Comparison of ENCODE assay signal across 3 cellular contexts in the genomic region with DNA sequence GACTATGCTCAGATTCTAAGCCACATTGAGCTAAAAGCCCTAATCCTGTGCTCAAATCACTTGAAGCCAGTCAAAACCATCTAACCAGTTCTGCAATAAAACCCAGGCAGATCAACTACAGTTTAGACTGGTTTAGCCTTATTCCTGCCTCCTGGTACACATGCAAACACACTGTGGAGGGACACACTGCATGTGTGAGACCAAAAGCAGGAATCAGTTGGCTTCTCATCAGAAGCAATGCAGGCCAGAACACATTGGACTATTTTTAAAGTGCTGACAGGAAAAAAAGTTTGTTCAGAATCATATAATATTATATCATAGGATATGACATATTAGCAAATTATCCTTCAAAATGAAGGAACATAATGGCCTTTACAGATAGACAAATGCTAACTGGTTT.
TF ChIP-seq lines count a peak whose summit lies in the region.

No MANE protein-coding gene starts in this region.

TF ChIP-seq in SK-N-SH treated with all-trans-retinoic acid at 6 μM for 48 hours, 23 proteins besides CTCF, POLR2A, EP300 and RAD21:
- TF ChIP-seq ZNF70 (CRISPR knock-in tag; IDR thresholded peaks at IDR 0.05) (no peak), ISL1 (CRISPR knock-in tag; IDR thresholded peaks at IDR 0.05) (peak; percentile 40; the same call in 1 of the 2 replicates)

TF ChIP-seq in SK-N-SH, 30 proteins besides CTCF, POLR2A, EP300 and RAD21:
- TF ChIP-seq TCF12 (IDR thresholded peaks at IDR 0.05) (no peak), GABPA (IDR thresholded peaks at IDR 0.05; ENCODE audit: low read depth) (no peak), MXI1 (IDR thresholded peaks at IDR 0.05; ENCODE audit: low read depth, low read length) (no peak), EZH2phosphoT487 (IDR thresholded peaks at IDR 0.05; ENCODE audit: borderline replicate concordance, low read depth) (no peak), MEF2A (IDR thresholded peaks at IDR 0.05; ENCODE audit: borderline replicate concordance, low read depth) (no peak), RXRA (IDR thresholded peaks at IDR 0.05; ENCODE audit: borderline replicate concordance, low read depth) (no peak), FOSL2 (IDR thresholded peaks at IDR 0.05; ENCODE audit: borderline replicate concordance, low read depth) (no peak), YY1 (IDR thresholded peaks at IDR 0.05; ENCODE audit: low read depth) (no peak), TAF1 (IDR thresholded peaks at IDR 0.05; ENCODE audit: borderline replicate concordance, low read depth, low read length) (no peak), GATA2 (CRISPR knock-in tag; IDR thresholded peaks at IDR 0.05) (no peak)
- TF ChIP-seq, protein P1, sequence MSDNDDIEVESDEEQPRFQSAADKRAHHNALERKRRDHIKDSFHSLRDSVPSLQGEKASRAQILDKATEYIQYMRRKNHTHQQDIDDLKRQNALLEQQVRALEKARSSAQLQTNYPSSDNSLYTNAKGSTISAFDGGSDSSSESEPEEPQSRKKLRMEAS (IDR thresholded peaks at IDR 0.05; ENCODE audit: low read depth), result no peak
- TF ChIP-seq, protein P2, sequence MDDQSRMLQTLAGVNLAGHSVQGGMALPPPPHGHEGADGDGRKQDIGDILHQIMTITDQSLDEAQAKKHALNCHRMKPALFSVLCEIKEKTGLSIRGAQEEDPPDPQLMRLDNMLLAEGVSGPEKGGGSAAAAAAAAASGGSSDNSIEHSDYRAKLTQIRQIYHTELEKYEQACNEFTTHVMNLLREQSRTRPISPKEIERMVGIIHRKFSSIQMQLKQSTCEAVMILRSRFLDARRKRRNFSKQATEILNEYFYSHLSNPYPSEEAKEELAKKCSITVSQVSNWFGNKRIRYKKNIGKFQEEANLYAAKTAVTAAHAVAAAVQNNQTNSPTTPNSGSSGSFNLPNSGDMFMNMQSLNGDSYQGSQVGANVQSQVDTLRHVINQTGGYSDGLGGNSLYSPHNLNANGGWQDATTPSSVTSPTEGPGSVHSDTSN (IDR thresholded peaks at IDR 0.05), result no peak
- TF ChIP-seq, protein P3, sequence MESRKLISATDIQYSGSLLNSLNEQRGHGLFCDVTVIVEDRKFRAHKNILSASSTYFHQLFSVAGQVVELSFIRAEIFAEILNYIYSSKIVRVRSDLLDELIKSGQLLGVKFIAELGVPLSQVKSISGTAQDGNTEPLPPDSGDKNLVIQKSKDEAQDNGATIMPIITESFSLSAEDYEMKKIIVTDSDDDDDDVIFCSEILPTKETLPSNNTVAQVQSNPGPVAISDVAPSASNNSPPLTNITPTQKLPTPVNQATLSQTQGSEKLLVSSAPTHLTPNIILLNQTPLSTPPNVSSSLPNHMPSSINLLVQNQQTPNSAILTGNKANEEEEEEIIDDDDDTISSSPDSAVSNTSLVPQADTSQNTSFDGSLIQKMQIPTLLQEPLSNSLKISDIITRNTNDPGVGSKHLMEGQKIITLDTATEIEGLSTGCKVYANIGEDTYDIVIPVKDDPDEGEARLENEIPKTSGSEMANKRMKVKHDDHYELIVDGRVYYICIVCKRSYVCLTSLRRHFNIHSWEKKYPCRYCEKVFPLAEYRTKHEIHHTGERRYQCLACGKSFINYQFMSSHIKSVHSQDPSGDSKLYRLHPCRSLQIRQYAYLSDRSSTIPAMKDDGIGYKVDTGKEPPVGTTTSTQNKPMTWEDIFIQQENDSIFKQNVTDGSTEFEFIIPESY (IDR thresholded peaks at IDR 0.05; ENCODE audit: borderline replicate concordance, low read depth), result no peak
- TF ChIP-seq, protein P4, sequence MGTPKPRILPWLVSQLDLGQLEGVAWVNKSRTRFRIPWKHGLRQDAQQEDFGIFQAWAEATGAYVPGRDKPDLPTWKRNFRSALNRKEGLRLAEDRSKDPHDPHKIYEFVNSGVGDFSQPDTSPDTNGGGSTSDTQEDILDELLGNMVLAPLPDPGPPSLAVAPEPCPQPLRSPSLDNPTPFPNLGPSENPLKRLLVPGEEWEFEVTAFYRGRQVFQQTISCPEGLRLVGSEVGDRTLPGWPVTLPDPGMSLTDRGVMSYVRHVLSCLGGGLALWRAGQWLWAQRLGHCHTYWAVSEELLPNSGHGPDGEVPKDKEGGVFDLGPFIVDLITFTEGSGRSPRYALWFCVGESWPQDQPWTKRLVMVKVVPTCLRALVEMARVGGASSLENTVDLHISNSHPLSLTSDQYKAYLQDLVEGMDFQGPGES (IDR thresholded peaks at IDR 0.05; ENCODE audit: low read depth, low read length), result no peak
- TF ChIP-seq, protein P5, sequence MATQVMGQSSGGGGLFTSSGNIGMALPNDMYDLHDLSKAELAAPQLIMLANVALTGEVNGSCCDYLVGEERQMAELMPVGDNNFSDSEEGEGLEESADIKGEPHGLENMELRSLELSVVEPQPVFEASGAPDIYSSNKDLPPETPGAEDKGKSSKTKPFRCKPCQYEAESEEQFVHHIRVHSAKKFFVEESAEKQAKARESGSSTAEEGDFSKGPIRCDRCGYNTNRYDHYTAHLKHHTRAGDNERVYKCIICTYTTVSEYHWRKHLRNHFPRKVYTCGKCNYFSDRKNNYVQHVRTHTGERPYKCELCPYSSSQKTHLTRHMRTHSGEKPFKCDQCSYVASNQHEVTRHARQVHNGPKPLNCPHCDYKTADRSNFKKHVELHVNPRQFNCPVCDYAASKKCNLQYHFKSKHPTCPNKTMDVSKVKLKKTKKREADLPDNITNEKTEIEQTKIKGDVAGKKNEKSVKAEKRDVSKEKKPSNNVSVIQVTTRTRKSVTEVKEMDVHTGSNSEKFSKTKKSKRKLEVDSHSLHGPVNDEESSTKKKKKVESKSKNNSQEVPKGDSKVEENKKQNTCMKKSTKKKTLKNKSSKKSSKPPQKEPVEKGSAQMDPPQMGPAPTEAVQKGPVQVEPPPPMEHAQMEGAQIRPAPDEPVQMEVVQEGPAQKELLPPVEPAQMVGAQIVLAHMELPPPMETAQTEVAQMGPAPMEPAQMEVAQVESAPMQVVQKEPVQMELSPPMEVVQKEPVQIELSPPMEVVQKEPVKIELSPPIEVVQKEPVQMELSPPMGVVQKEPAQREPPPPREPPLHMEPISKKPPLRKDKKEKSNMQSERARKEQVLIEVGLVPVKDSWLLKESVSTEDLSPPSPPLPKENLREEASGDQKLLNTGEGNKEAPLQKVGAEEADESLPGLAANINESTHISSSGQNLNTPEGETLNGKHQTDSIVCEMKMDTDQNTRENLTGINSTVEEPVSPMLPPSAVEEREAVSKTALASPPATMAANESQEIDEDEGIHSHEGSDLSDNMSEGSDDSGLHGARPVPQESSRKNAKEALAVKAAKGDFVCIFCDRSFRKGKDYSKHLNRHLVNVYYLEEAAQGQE (IDR thresholded peaks at IDR 0.05; ENCODE audit: low read depth, low read length), result no peak

TF ChIP-seq in H1, 55 proteins besides CTCF, POLR2A, EP300 and RAD21:
- TF ChIP-seq GTF2F1 (IDR thresholded peaks at IDR 0.05; ENCODE audit: borderline replicate concordance, low read depth, low read length), result no peak
- no peak for TF ChIP-seq TCF12 (IDR thresholded peaks at IDR 0.05; ENCODE audit: low read depth, low read length)
- TF ChIP-seq RBBP5 (IDR thresholded peaks at IDR 0.05; ENCODE audit: borderline replicate concordance, low read depth, low read length), result no peak
- TF ChIP-seq EZH2 (IDR thresholded peaks at IDR 0.05; ENCODE audit: low read depth, low read length, severe bottlenecking), result no peak
- TF ChIP-seq SAP30 (IDR thresholded peaks at IDR 0.05; ENCODE audit: insufficient read depth, insufficient replicate concordance, low read length), result no peak
- no peak for TF ChIP-seq YY1 (IDR thresholded peaks at IDR 0.05; ENCODE audit: low read depth, low read length)
- TF ChIP-seq CBX8 (IDR thresholded peaks at IDR 0.05; ENCODE audit: borderline replicate concordance, low read depth, low read length), result no peak
- no peak for TF ChIP-seq KDM1A (IDR thresholded peaks at IDR 0.05; ENCODE audit: borderline replicate concordance, low read length)
- no peak for TF ChIP-seq CTBP2 (IDR thresholded peaks at IDR 0.05; ENCODE audit: borderline replicate concordance, insufficient read depth, insufficient read length, low read length)
- no peak for TF ChIP-seq MAFK (IDR thresholded peaks at IDR 0.05; ENCODE audit: low read depth, low read length)
- TF ChIP-seq CHD2 (IDR thresholded peaks at IDR 0.05; ENCODE audit: low read length), result no peak
- TF ChIP-seq ASH2L (IDR thresholded peaks at IDR 0.05; ENCODE audit: low read length), result no peak
- no peak for TF ChIP-seq SRF (IDR thresholded peaks at IDR 0.05; ENCODE audit: low read depth, low read length)
- no peak for TF ChIP-seq SP4 (IDR thresholded peaks at IDR 0.05; ENCODE audit: low read length)
- TF ChIP-seq SP2 (IDR thresholded peaks at IDR 0.05; ENCODE audit: low read length), result no peak
